8 cellular contexts compared by ENCODE assay signal in the genomic region with DNA sequence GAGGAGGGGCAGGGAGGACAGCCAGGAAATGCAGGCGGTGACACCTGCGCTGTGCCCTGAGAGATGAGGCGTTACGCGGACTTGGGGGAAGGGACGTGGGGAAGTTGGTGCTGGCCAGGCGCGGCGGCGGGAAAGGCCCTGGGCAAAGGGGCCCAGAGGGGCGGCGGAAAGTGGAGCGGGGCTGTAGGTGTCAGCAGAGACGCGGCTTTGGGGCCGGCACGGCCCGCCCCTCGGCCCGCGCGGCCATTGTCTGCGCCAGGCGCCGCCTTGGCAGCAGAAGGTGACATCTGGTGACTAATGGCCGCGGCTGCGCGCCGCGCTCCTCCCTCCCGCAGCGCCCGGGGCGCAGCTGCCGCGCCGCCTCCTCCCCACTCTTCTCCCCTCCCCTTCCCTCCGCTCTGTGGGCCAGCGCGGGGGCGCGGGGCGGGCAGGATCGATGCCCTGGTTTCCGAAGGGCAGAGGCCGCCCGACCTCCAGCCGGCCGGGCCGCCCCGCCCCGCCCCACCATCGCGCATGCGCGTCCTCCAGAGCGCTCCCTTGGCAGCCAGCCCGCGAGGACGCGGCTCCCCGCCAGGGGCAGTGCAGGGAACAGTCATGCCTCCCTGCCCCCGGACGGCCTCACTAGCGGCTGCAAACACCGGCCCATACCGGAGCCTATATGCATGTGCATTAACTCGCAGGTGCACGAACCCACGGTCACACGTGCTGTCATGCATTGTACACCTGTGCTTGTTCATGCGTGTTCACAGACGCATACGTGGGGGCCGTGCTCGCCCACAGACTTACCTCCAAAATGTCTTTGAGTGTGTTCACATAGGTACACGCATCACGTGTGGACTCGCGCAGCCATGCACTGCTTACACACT.
DNase-seq lines count a peak whose midpoint lies in the region; ATAC-seq and TF ChIP-seq lines count a peak whose summit lies in the region.

No MANE protein-coding gene starts in this region.

- no peaks in the 10 kb centered on the region for H3K27me3 ChIP-seq in GM23248 (replicated peaks; ENCODE audit: insufficient read depth)
- H3K27me3 ChIP-seq in Karpas-422 (ENCODE audit: low read length): peaks cover 4% of the 10 kb centered on the region; the same call in 1 of the 2 replicates
- no peaks in the 10 kb centered on the region for H3K27me3 ChIP-seq in Peyer's patch

- H3K9me3 ChIP-seq in GM23248 (ENCODE audit: low read depth) (no peaks in the 10 kb centered on the region), Karpas-422 (ENCODE audit: low read length) (peaks cover 9% of the 10 kb centered on the region), Peyer's patch (no peaks in the 10 kb centered on the region)

- peak overlapping the region; percentile 80 for H3K9ac ChIP-seq in GM23248
- peak overlapping the region; percentile 76 for H3K9ac ChIP-seq in Karpas-422 (ENCODE audit: low read length)

- peak; percentile 93 for DNase-seq in EH (ENCODE audit: low read depth)
- peak; percentile 93 for DNase-seq in GM23248
- DNase-seq in Karpas-422: peak; percentile 97
- peak; percentile 91 to 98 (median 97) for DNase-seq in Peyer's patch
- peak; percentile 91 for DNase-seq in activated T-helper 1 cell treated with anti-CD3 and anti-CD28 coated beads, Interleukin-12 subunit alpha, Interleukin-12 subunit beta, Interleukin-2, Interleukin-4 antibody, amounts not matched to agents 30 ng/mL and 10 ng/mL and 1 ng/mL, durations not matched to agents 14 hours and 24 hours and 36 hours (ENCODE audit: low spot score)
- peak; percentile 87 for DNase-seq in fibroblast of mammary gland (ENCODE audit: low read depth)
- peak; percentile 98 for DNase-seq in stimulated activated naive CD8-positive, alpha-beta T cell treated with anti-CD3 and anti-CD28 coated beads, Interleukin-15, Interleukin-2, amounts not matched to agents 100 U/mL and 50 U/mL, for 24 hours

- H3K9me3 Mint-ChIP-seq in activated T-helper 1 cell treated with anti-CD3 and anti-CD28 coated beads, Interleukin-12 subunit alpha, Interleukin-12 subunit beta, Interleukin-2, Interleukin-4 antibody, amounts not matched to agents 30 ng/mL and 10 ng/mL and 1 ng/mL, durations not matched to agents 14 hours and 24 hours and 36 hours: peaks cover 4% of the 10 kb centered on the region
- peaks cover 8% of the 10 kb centered on the region for H3K9me3 Mint-ChIP-seq in nephron

- in situ Hi-C loops in GM23248 (cut with MboI): loop anchor here (10.0 kb wide), 1 partner anchor 258 kb away; no protein-coding TSS in a partner anchor

- peak; percentile 83 to 94 (median 92) for TF ChIP-seq CTCF in Peyer's patch (IDR thresholded peaks at IDR 0.05)
- peak; percentile 42 for TF ChIP-seq CTCF in fibroblast of mammary gland (conservative IDR thresholded peaks at IDR 0.05; ENCODE audit: control insufficient read depth, insufficient read depth, low read depth, low read length)
- TF ChIP-seq CTCF in nephron (IDR thresholded peaks at IDR 0.05; ENCODE audit: unreplicated experiment in 3 of 3): peak; percentile 76 to 87 (median 76)

- peak overlapping the region; percentile 87 for H3K4me3 Mint-ChIP-seq in activated T-helper 1 cell treated with anti-CD3 and anti-CD28 coated beads, Interleukin-12 subunit alpha, Interleukin-12 subunit beta, Interleukin-2, Interleukin-4 antibody, amounts not matched to agents 30 ng/mL and 10 ng/mL and 1 ng/mL, durations not matched to agents 14 hours and 24 hours and 36 hours
- peak overlapping the region; percentile 82 to 86 (median 84) for H3K4me3 Mint-ChIP-seq in nephron

- H2AFZ ChIP-seq in GM23248: peak overlapping the region; percentile 80
- H2AFZ ChIP-seq in Karpas-422 (ENCODE audit: low read length): peak overlapping the region; percentile 28; the same call in 1 of the 2 replicates

- H3K4me1 ChIP-seq in GM23248 (ENCODE audit: insufficient read depth) (0 out of 2 replicates have a peak, but pooled peaks cover 4% of the 10 kb centered on the region), Karpas-422 (ENCODE audit: low read length) (peaks cover 15% of the 10 kb centered on the region), Peyer's patch (peaks cover 0 to 11% (median 4%) of the 10 kb centered on the region in 4 donors)

- H3K4me1 Mint-ChIP-seq in activated T-helper 1 cell treated with anti-CD3 and anti-CD28 coated beads, Interleukin-12 subunit alpha, Interleukin-12 subunit beta, Interleukin-2, Interleukin-4 antibody, amounts not matched to agents 30 ng/mL and 10 ng/mL and 1 ng/mL, durations not matched to agents 14 hours and 24 hours and 36 hours (ENCODE audit: low read depth): peaks cover 15% of the 10 kb centered on the region
- peaks cover 49% of the 10 kb centered on the region for H3K4me1 Mint-ChIP-seq in nephron

- H3K9me2 ChIP-seq in GM23248 (ENCODE audit: insufficient read depth) (no peaks in the 10 kb centered on the region), Karpas-422 (replicated peaks; ENCODE audit: insufficient read depth, low read length) (no peaks in the 10 kb centered on the region)

- WGBS in GM23248 (ENCODE audit: low coverage in 1 of 2, low lambda C conversion rate in 2 of 2, missing lambda C conversion rate in 2 of 2), 2 experiments: 11% methylated on average over 59 to 60 of the region's 81 CpGs

- ATAC-seq in stimulated activated naive CD8-positive, alpha-beta T cell treated with anti-CD3 and anti-CD28 coated beads, Interleukin-15, Interleukin-2, amounts not matched to agents 100 U/mL and 50 U/mL, for 24 hours: peak; percentile 96

- H3K4me2 ChIP-seq in GM23248 (ENCODE audit: unreplicated experiment) (peak overlapping the region; percentile 68), Karpas-422 (ENCODE audit: low read depth, low read length, poor library complexity, severe bottlenecking) (peak overlapping the region; percentile 79)

- H3K79me2 ChIP-seq in GM23248 (ENCODE audit: insufficient read depth) (no peaks in the 10 kb centered on the region), Karpas-422 (ENCODE audit: low read length) (no peaks in the 10 kb centered on the region)

- no peaks in the 10 kb centered on the region for H4K20me1 ChIP-seq in GM23248 (ENCODE audit: insufficient read depth)
- H4K20me1 ChIP-seq in Karpas-422 (ENCODE audit: insufficient read depth, low read depth, low read length): no peaks in the 10 kb centered on the region

- H3F3A ChIP-seq in GM23248 (ENCODE audit: insufficient read depth): peaks cover 7% of the 10 kb centered on the region; the same call in 1 of the 2 replicates

- H3K36me3 Mint-ChIP-seq in activated T-helper 1 cell treated with anti-CD3 and anti-CD28 coated beads, Interleukin-12 subunit alpha, Interleukin-12 subunit beta, Interleukin-2, Interleukin-4 antibody, amounts not matched to agents 30 ng/mL and 10 ng/mL and 1 ng/mL, durations not matched to agents 14 hours and 24 hours and 36 hours (ENCODE audit: low read depth): no peaks in the 10 kb centered on the region
- H3K36me3 Mint-ChIP-seq in nephron (ENCODE audit: low read depth): no peaks in the 10 kb centered on the region

- no peaks in the 10 kb centered on the region for H3K36me3 ChIP-seq in GM23248 (ENCODE audit: low read depth)
- no peaks in the 10 kb centered on the region for H3K36me3 ChIP-seq in Karpas-422 (ENCODE audit: insufficient read depth, low read length)
- no peaks in the 10 kb centered on the region for H3K36me3 ChIP-seq in Peyer's patch

- intact Hi-C loops in activated T-helper 1 cell treated with anti-CD3 and anti-CD28 coated beads, Interleukin-12 subunit alpha, Interleukin-12 subunit beta, Interleukin-2, Interleukin-4 antibody, amounts not matched to agents 30 ng/mL and 10 ng/mL and 1 ng/mL, durations not matched to agents 14 hours and 24 hours and 36 hours (cut with micrococcal nuclease): loop anchor here (1.0 to 5.0 kb wide), 13 partner anchors 270 to 1904 kb away; a partner anchor contains a TSS

- H3K27ac Mint-ChIP-seq in activated T-helper 1 cell treated with anti-CD3 and anti-CD28 coated beads, Interleukin-12 subunit alpha, Interleukin-12 subunit beta, Interleukin-2, Interleukin-4 antibody, amounts not matched to agents 30 ng/mL and 10 ng/mL and 1 ng/mL, durations not matched to agents 14 hours and 24 hours and 36 hours: peak overlapping the region; percentile 91
- peak overlapping the region; percentile 92 to 95 (median 94) for H3K27ac Mint-ChIP-seq in nephron

- H3K4me3 ChIP-seq in GM23248 (peak overlapping the region; percentile 71), Karpas-422 (ENCODE audit: low read length) (peak overlapping the region; percentile 70), Peyer's patch (peak overlapping the region; percentile 60 to 81 (median 69)), fibroblast of mammary gland (ENCODE audit: control insufficient read depth, low read depth, low read length) (peak overlapping the region; percentile 62)

- TF ChIP-seq POLR2A in Peyer's patch (IDR thresholded peaks at IDR 0.05): peak; percentile 81 to 87

- H3K27ac ChIP-seq in GM23248 (peak overlapping the region; percentile 23), Karpas-422 (ENCODE audit: low read length) (peak overlapping the region; percentile 20), Peyer's patch (peak overlapping the region; percentile 86 to 94 (median 93))

- peaks cover 16% of the 10 kb centered on the region for H3K27me3 Mint-ChIP-seq in activated T-helper 1 cell treated with anti-CD3 and anti-CD28 coated beads, Interleukin-12 subunit alpha, Interleukin-12 subunit beta, Interleukin-2, Interleukin-4 antibody, amounts not matched to agents 30 ng/mL and 10 ng/mL and 1 ng/mL, durations not matched to agents 14 hours and 24 hours and 36 hours (ENCODE audit: insufficient read depth)
- peaks cover 8% of the 10 kb centered on the region for H3K27me3 Mint-ChIP-seq in nephron (ENCODE audit: low read depth)

Comparison
In these comparisons a context has a peak if more than half of its experiments do, and no peak if none do; other contexts are left out.
1. Peak in every context shown above with its lines: DNase-seq, ATAC-seq, H3K4me3 ChIP-seq and H3K27ac ChIP-seq.
2. H3K27ac ChIP-seq: peak in every context shown above with its lines; median percentile 93 in Peyer's patch; 23 in GM23248; 20 in Karpas-422.